Comparison of ENCODE assay signal across 31 cellular contexts in the genomic region with DNA sequence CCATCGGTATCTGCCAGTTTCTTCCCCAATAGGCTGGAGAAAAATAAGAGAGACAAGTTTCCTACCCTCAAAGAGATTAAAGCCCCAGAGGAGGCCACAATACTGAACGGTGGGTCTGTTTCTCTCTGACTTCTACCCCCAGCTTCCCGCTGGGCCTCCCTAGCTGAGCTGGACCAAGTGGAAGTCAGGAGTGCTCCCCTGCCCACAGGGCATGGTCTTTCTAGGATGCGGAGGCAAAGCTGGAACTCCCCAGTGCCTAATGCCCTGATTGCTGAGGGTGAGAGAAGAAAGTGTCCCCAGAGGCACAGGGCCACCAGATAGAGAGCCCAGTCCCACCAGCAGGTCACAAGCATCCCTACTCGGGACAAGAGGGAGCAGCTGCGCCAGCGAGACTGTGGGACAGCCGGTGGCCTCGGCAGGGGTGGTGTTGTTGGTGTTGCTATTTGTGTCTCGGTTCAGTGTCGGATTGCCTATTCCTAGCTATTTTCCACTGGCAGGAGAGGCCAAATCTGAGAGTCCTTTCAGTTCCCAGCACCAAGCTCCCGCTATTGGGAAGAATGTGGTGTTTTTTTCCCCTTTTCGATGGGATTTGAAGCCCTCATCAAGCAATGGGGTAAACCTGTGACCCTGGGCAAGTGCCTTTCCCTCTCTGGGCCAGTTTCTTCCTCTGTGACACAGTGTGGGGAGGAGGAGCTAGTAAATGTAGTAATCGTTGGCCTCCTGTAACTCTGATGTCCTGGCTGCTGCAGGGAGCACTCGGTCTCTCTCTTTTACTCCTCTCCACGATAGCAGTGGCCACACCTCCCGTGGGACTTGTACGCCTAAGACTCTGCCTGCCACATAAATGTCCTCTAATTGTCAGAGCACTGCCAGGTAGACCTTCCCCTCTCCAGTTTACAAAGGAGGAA. TPM values are rescaled to one million over a fixed set of nuclear protein-coding genes. Genes with fewer than 3 reads are reported as not detected.
DNase-seq lines count a peak whose midpoint lies in the region; ATAC-seq and TF ChIP-seq lines count a peak whose summit lies in the region.
"Had no signal": no experiment of that assay in that cellular context is flagged by ENCODE, and none has a peak within 500 bp of the region (broad histone marks: within the 10 kb centered on the region; RNA-seq: fewer than 3 reads in every experiment).

No MANE protein-coding gene starts in this region.

- DNase-seq in coronary artery (ENCODE audit: low spot score) = no peak
- peak; percentile 37 for DNase-seq in lower lobe of right lung
- DNase-seq in psoas muscle = peak in 1 of 2 donors; percentile 58
- DNase-seq in vagina (ENCODE audit: extremely low spot score in 2 of 2) = no peak
- no peak for DNase-seq in MCF 10A (ENCODE audit: unreplicated experiment)
- no peak for DNase-seq in DMS153 treated with DMSO at 0.1 percent for 48 hours (lab: John Stamatoyannopoulos, UW; ENCODE audit: unreplicated experiment)
- DNase-seq: activated gamma-delta T cell; activated naive CD8-positive, alpha-beta T cell treated with anti-CD3 and anti-CD28 coated beads for 36 hours; activated T-cell treated with anti-CD3 and anti-CD28 coated beads, Interleukin-2, amount 50 U/mL, for 4 hours; DMS153; H9; hypothalamus; Karpas-422; left colon; NCI-H1436; NCI-H2081; NCI-H2227 treated with DMSO at 0.1 percent for 48 hours; NCI-H526; nucleus accumbens; OCI-M1; stimulated activated CD4-positive, alpha-beta T cell treated with anti-CD3 and anti-CD28 coated beads, Interleukin-1b, Interleukin-23, amount 100 ng/mL, for 48 hours; stimulated activated naive CD4-positive, alpha-beta T cell treated with Interleukin-2 at 50 U/mL for 16 hours; T-helper 2 cell had no signal

- no peaks in the 10 kb centered on the region for H3K9me3 Mint-ChIP-seq in MCF 10A (ENCODE audit: unreplicated experiment)
- H3K9me3 Mint-ChIP-seq: activated naive CD8-positive, alpha-beta T cell treated with anti-CD3 and anti-CD28 coated beads for 36 hours; activated T-cell treated with anti-CD3 and anti-CD28 coated beads, Interleukin-2, amount 50 U/mL, for 4 hours; central memory CD8-positive, alpha-beta T cell; H9; memory B cell had no signal

- H3K36me3 Mint-ChIP-seq in MCF 10A (ENCODE audit: insufficient read depth, unreplicated experiment) = peaks cover 4% of the 10 kb centered on the region

- H3K27ac Mint-ChIP-seq in MCF 10A (ENCODE audit: low read depth, unreplicated experiment) = no peak overlapping the region
- H3K27ac Mint-ChIP-seq: activated naive CD8-positive, alpha-beta T cell treated with anti-CD3 and anti-CD28 coated beads for 36 hours; H9; memory B cell had no signal

- no peaks in the 10 kb centered on the region for H3K27me3 ChIP-seq in lower lobe of right lung (ENCODE audit: low read depth)
- H3K27me3 ChIP-seq in psoas muscle (ENCODE audit: insufficient read depth in 3 of 3, low read length in 2 of 3) = no peaks in the 10 kb centered on the region
- H3K27me3 ChIP-seq in vagina = no peaks in the 10 kb centered on the region
- H3K27me3 ChIP-seq: BLaER1 treated with 17β-estradiol and CSF1 and Interleukin-3, amounts not matched to agents 10 nM and 100 nM; dorsolateral prefrontal cortex; gastroesophageal sphincter had no signal

- peak overlapping the region; percentile 2 for H3K4me3 ChIP-seq in coronary artery
- H3K4me3 ChIP-seq in lower lobe of right lung = no peak overlapping the region
- H3K4me3 ChIP-seq in psoas muscle = peak overlapping the region; percentile 28
- H3K4me3 ChIP-seq in vagina = no peak overlapping the region
- H3K4me3 ChIP-seq: BLaER1 treated with 17β-estradiol and CSF1 and Interleukin-3, amounts not matched to agents 10 nM and 100 nM; dorsolateral prefrontal cortex; gastroesophageal sphincter; GM12878; smooth muscle cell had no signal

- H3K4me3 Mint-ChIP-seq in MCF 10A (ENCODE audit: unreplicated experiment) = no peak overlapping the region
- H3K4me3 Mint-ChIP-seq: activated naive CD8-positive, alpha-beta T cell treated with anti-CD3 and anti-CD28 coated beads for 36 hours; activated T-cell treated with anti-CD3 and anti-CD28 coated beads, Interleukin-2, amount 50 U/mL, for 4 hours; central memory CD8-positive, alpha-beta T cell; H9; memory B cell had no signal

- intact Hi-C loops in lower lobe of right lung (cut with DNase I) = no loop called here
- intact Hi-C loops in psoas muscle (cut with DNase I) = no loop called here
- intact Hi-C loops in vagina (cut with DNase I) = no loop called here
- intact Hi-C loops in MCF 10A (cut with micrococcal nuclease) = no loop called here

- no peak for ATAC-seq in lower lobe of right lung
- peak; percentile 76 to 90 (median 86) for ATAC-seq in psoas muscle
- ATAC-seq in GM19395 (IDR thresholded peaks at IDR 0.05; ENCODE audit: unreplicated experiment) = no peak
- ATAC-seq: activated T-cell treated with anti-CD3 and anti-CD28 coated beads, Interleukin-2, amount 50 U/mL, for 4 hours; gastroesophageal sphincter; GM12878; left colon had no signal

- BruUV-seq in MCF 10A (replicated peaks; lab: Mats Ljungman, UMichigan) = no TSS peak

- no peak for TF ChIP-seq POLR2A in vagina (IDR thresholded peaks at IDR 0.05)

- no peaks in the 10 kb centered on the region for H3K27me3 Mint-ChIP-seq in MCF 10A (ENCODE audit: insufficient read depth, unreplicated experiment)
- H3K27me3 Mint-ChIP-seq: activated naive CD8-positive, alpha-beta T cell treated with anti-CD3 and anti-CD28 coated beads for 36 hours; central memory CD8-positive, alpha-beta T cell; memory B cell had no signal

- no peaks in the 10 kb centered on the region for H3K4me1 ChIP-seq in lower lobe of right lung
- peaks cover 20% of the 10 kb centered on the region for H3K4me1 ChIP-seq in psoas muscle
- no peaks in the 10 kb centered on the region for H3K4me1 ChIP-seq in vagina
- H3K4me1 ChIP-seq: gastroesophageal sphincter had no signal

- H3K9me3 ChIP-seq in lower lobe of right lung (no peaks in the 10 kb centered on the region), psoas muscle (no peaks in the 10 kb centered on the region), vagina (no peaks in the 10 kb centered on the region)
- H3K9me3 ChIP-seq: BLaER1 treated with 17β-estradiol and CSF1 and Interleukin-3, amounts not matched to agents 10 nM and 100 nM; gastroesophageal sphincter had no signal

- WGBS in psoas muscle, 3 donors = 40 to 59% (median 41%) methylated on average over 18 of the region's 18 CpGs

- CTCF ChIA-PET in MCF 10A (lab: Yijun Ruan, JAX) = interaction anchor here (0.6 to 0.9 kb wide), 2 partner anchors 15 to 551 kb away, joined by 3 read pairs; partner anchors contain the start of gene INTS2

- no peaks in the 10 kb centered on the region for H3K36me3 ChIP-seq in lower lobe of right lung
- no peaks in the 10 kb centered on the region for H3K36me3 ChIP-seq in psoas muscle (ENCODE audit: insufficient read depth in 1 of 2, low read depth in 1 of 2)
- no peaks in the 10 kb centered on the region for H3K36me3 ChIP-seq in vagina
- H3K36me3 ChIP-seq: BLaER1 treated with 17β-estradiol and CSF1 and Interleukin-3, amounts not matched to agents 10 nM and 100 nM; gastroesophageal sphincter had no signal

- POLR2A ChIA-PET in MCF 10A (lab: Yijun Ruan, JAX) = no interaction called here

- TF ChIP-seq CTCF in coronary artery (IDR thresholded peaks at IDR 0.05) (no peak), lower lobe of right lung (IDR thresholded peaks at IDR 0.05) (no peak), psoas muscle (IDR thresholded peaks at IDR 0.05) (no peak), vagina (IDR thresholded peaks at IDR 0.05) (no peak), MCF 10A (IDR thresholded peaks at IDR 0.05; ENCODE audit: unreplicated experiment) (no peak)

- H3K27ac ChIP-seq in coronary artery (peak overlapping the region; percentile 73 to 91), lower lobe of right lung (no peak overlapping the region), psoas muscle (peak overlapping the region; percentile 78), vagina (peak overlapping the region; percentile 13)
- H3K27ac ChIP-seq: BLaER1 treated with 17β-estradiol and CSF1 and Interleukin-3, amounts not matched to agents 10 nM and 100 nM had no signal

- no peaks in the 10 kb centered on the region for H3K4me1 Mint-ChIP-seq in MCF 10A (ENCODE audit: insufficient read depth, unreplicated experiment)
- H3K4me1 Mint-ChIP-seq: activated naive CD8-positive, alpha-beta T cell treated with anti-CD3 and anti-CD28 coated beads for 36 hours; central memory CD8-positive, alpha-beta T cell had no signal

RNA-seq across cellular contexts. Expression of gene TBX2, which starts 22.5 kb away (rescaled TPM):
- total RNA-seq in lower lobe of right lung = 83.3 TPM
- 1 to 10 TPM; 6.3 to 8.7 (median 8.7) TPM for total RNA-seq in psoas muscle
- polyA plus RNA-seq in psoas muscle = 1 to 10 TPM; 3.5 to 5.2 (median 5.1) TPM
- total RNA-seq in vagina = 9.8 TPM
- total RNA-seq in MCF 10A (2022) = 1.5 and 4.3 TPM in 2 replicates
- total RNA-seq: activated naive CD8-positive, alpha-beta T cell treated with anti-CD3 and anti-CD28 coated beads for 36 hours; H9 had no signal
- polyA plus RNA-seq: GM12878 had no signal

Comparison
In these comparisons a context has a peak if more than half of its experiments do, and no peak if none do; other contexts are left out.
1. H3K4me3 ChIP-seq: peak in coronary artery (single experiment) and psoas muscle (single experiment); none in lower lobe of right lung (single experiment) and vagina (0 of 2).
2. ATAC-seq: peak in psoas muscle (4 of 4); none in lower lobe of right lung (0 of 2) and GM19395 (single experiment).